Comparison of ENCODE assay signal across 15 cellular contexts in the genomic region with DNA sequence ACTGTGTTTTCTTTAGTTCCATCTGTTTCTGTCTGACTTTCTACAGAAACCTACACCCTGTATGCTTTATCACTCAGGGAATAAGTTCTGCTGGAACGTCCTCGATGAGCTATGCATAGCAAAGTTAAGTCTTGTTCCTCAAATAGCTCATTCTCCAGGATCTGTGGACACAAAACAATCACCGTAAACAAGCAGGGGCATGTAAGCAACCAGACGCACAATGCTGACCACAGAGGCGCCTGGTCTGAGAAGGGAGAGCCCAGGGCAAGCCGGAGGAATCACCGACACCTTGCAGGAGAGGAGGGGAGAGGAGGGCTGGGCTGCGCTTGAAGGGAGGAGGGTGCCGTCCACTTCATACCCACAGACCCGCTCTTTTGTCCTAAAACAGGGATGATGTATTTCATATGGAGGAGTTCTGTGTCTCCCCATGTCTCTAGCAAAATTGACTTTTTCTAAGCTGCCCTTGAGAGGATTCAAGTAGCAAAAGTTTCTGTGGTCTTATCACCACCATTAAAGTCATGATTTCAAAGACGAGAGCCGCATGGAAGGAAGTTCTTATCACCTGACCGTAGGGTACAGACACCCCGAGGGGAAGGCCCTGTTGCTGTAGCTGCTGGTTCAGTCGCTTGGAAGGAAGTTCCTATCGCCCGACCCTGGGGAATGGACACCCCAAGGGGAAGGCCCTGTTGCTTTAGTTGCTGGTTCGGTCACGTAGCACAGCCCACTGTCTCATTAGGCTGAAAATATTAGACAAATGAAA. TPM values are rescaled to one million over a fixed set of nuclear protein-coding genes. Genes with fewer than 3 reads are reported as not detected.
DNase-seq lines count a peak whose midpoint lies in the region; ATAC-seq, FAIRE-seq and TF ChIP-seq lines count a peak whose summit lies in the region.
"Had no signal": no experiment of that assay in that cellular context is flagged by ENCODE, and none has a peak within 500 bp of the region (broad histone marks: within the 10 kb centered on the region; RNA-seq: fewer than 3 reads in every experiment).

No MANE protein-coding gene starts in this region.

- peak; percentile 13 for DNase-seq in activated CD4-positive, CD25-positive, alpha-beta regulatory T cell treated with anti-CD3 and anti-CD28 coated beads, Interleukin-2, amount 50 U/mL, for 72 hours
- DNase-seq in MCF 10A (ENCODE audit: unreplicated experiment) (peak; percentile 51), kidney (peak; percentile 56), tibial artery (peak; percentile 7 to 53), GOT3 (lab: John Stamatoyannopoulos, UW) (no peak), germinal center (ENCODE audit: low spot score) (no peak)
- DNase-seq in stimulated activated CD4-positive, alpha-beta T cell treated with anti-CD3 and anti-CD28 coated beads, Interleukin-1b, Interleukin-23, amount 100 ng/mL, for 48 hours = no peak
- DNase-seq: cortex of kidney, naive B cell had no signal

- FAIRE-seq in kidney (lab: Jason Lieb, UNC) = no peak

- POLR2A ChIA-PET in MCF 10A (lab: Yijun Ruan, JAX) = interaction anchor here (0.6 to 2.9 kb wide), 33 partner anchors 9 to 1492 kb away, joined by 3 to 69 read pairs (median 5); a partner anchor contains a TSS

- intact Hi-C loops in MCF 10A (cut with micrococcal nuclease) (loop anchor here (5.0 kb wide), 1 partner anchor 72 kb away; no protein-coding TSS in a partner anchor), kidney (cut with DNase I) (no loop called here), tibial artery (cut with DNase I; ENCODE audit: low total_unique reads) (no loop called here)

- H3K4me1 ChIP-seq in kidney (ENCODE audit: control insufficient read depth in 1 of 2, insufficient read depth in 1 of 2, low read depth in 1 of 2, low read length in 2 of 2) = no peaks in the 10 kb centered on the region
- peaks cover 0 to 47% (median 26%) of the 10 kb centered on the region in 4 donors for H3K4me1 ChIP-seq in tibial artery

- H3K4me3 Mint-ChIP-seq in MCF 10A (ENCODE audit: unreplicated experiment) = peak overlapping the region; percentile 43
- H3K4me3 Mint-ChIP-seq: activated naive CD8-positive, alpha-beta T cell; naive B cell; T-helper 1 cell treated with Interleukin-12 subunit alpha and Interleukin-12 subunit beta and Interleukin-4 antibody, amounts not matched to agents 30 μg/mL and 1 μg/mL, for 36 hours had no signal

- no peak overlapping the region for H3K4me3 ChIP-seq in kidney (ENCODE audit: low read length in 2 of 2)
- H3K4me3 ChIP-seq in tibial artery = no peak overlapping the region

- H3K27me3 ChIP-seq in tibial artery = no peaks in the 10 kb centered on the region

- H3K27ac Mint-ChIP-seq in MCF 10A (ENCODE audit: low read depth, unreplicated experiment) = peak overlapping the region; percentile 67
- H3K27ac Mint-ChIP-seq: activated naive CD8-positive, alpha-beta T cell; T-helper 1 cell treated with Interleukin-12 subunit alpha and Interleukin-12 subunit beta and Interleukin-4 antibody, amounts not matched to agents 30 μg/mL and 1 μg/mL, for 36 hours had no signal

- H3K9me3 ChIP-seq in kidney (ENCODE audit: control insufficient read depth in 1 of 2, low read length in 2 of 2) (peaks cover 0 to 7% of the 10 kb centered on the region in 2 donors), tibial artery (peaks cover 0 to 5% (median 0%) of the 10 kb centered on the region in 3 donors)

- H3K9me3 Mint-ChIP-seq in MCF 10A (ENCODE audit: unreplicated experiment) = peaks cover 8% of the 10 kb centered on the region

- TF ChIP-seq CTCF in MCF 10A (IDR thresholded peaks at IDR 0.05; ENCODE audit: unreplicated experiment) (no peak), kidney (IDR thresholded peaks at IDR 0.05; ENCODE audit: borderline replicate concordance, extremely low read depth, insufficient read depth) (no peak), tibial artery (IDR thresholded peaks at IDR 0.05) (no peak)

- H3K27ac ChIP-seq in kidney (ENCODE audit: low read depth in 2 of 2, low read length in 2 of 2) (no peak overlapping the region), tibial artery (no peak overlapping the region)
- H3K27ac ChIP-seq: 22Rv1 had no signal

- H3K4me1 Mint-ChIP-seq in MCF 10A (ENCODE audit: insufficient read depth, unreplicated experiment) = peaks cover 29% of the 10 kb centered on the region

- ATAC-seq in activated CD4-positive, CD25-positive, alpha-beta regulatory T cell treated with anti-CD3 and anti-CD28 coated beads, Interleukin-2, amount 50 U/mL, for 24 hours = no peak

- H3K27me3 Mint-ChIP-seq in MCF 10A (ENCODE audit: insufficient read depth, unreplicated experiment) = no peaks in the 10 kb centered on the region
- H3K27me3 Mint-ChIP-seq: activated naive CD8-positive, alpha-beta T cell had no signal

- no TSS peak for BruUV-seq in MCF 10A (replicated peaks; lab: Mats Ljungman, UMichigan)

- CTCF ChIA-PET in MCF 10A (lab: Yijun Ruan, JAX) = interaction anchor here (0.6 to 2.0 kb wide), 7 partner anchors 10 to 97 kb away, joined by 3 to 10 read pairs (median 4); no protein-coding TSS in a partner anchor

- peaks cover 9% of the 10 kb centered on the region for H3K36me3 Mint-ChIP-seq in MCF 10A (ENCODE audit: insufficient read depth, unreplicated experiment)

- no peak overlapping the region for H3K9ac ChIP-seq in kidney (ENCODE audit: low read length in 2 of 2)

- no peaks in the 10 kb centered on the region for H3K36me3 ChIP-seq in kidney (ENCODE audit: control insufficient read depth in 1 of 2, insufficient read depth in 2 of 2, low read length in 2 of 2)
- no peaks in the 10 kb centered on the region for H3K36me3 ChIP-seq in tibial artery

RNA-seq across cellular contexts. Expression of a gene that starts 14.3 kb away (rescaled TPM):
- total RNA-seq in MCF 10A (2022) (0.25 and 0.75 TPM in 2 replicates), kidney (not detected)
- 15.9 TPM for polyA plus RNA-seq in kidney (ENCODE audit: insufficient read depth, low read depth, low replicate concordance)
- total RNA-seq: kidney epithelial cell, skeletal muscle tissue had no signal

RNA-seq across cellular contexts. Expression of a gene that starts 39.7 kb away (rescaled TPM):
- not detected in 2 replicates for total RNA-seq in MCF 10A (2022)
- total RNA-seq in kidney = not detected
- polyA plus RNA-seq in kidney (ENCODE audit: insufficient read depth, low read depth, low replicate concordance) = not detected
- total RNA-seq: kidney epithelial cell, skeletal muscle tissue had no signal

Comparison
In these comparisons a context has a peak if more than half of its experiments do, and no peak if none do; other contexts are left out.
1. DNase-seq: peak in activated CD4-positive, CD25-positive, alpha-beta regulatory T cell treated with anti-CD3 and anti-CD28 coated beads, Interleukin-2, amount 50 U/mL, for 72 hours (single experiment), MCF 10A (single experiment), kidney (single experiment) and tibial artery (2 of 2); none in GOT3 (single experiment), germinal center (single experiment) and stimulated activated CD4-positive, alpha-beta T cell treated with anti-CD3 and anti-CD28 coated beads, Interleukin-1b, Interleukin-23, amount 100 ng/mL, for 48 hours (single experiment).